In genomic region chr15:73448158-73448758, GRCh38 we compare ENCODE assay signal across 11 cellular contexts. TPM values are rescaled to one million over a fixed set of nuclear protein-coding genes. Genes with fewer than 3 reads are reported as not detected.
DNase-seq lines count a peak whose midpoint lies in the region; ATAC-seq, FAIRE-seq and TF ChIP-seq lines count a peak whose summit lies in the region.
"Not testable (repeated sequence)": the region's sequence is repeated elsewhere in the genome, so short reads cannot be mapped to it uniquely, and the experiment has no call there.
"Had no signal": no experiment of that assay in that cellular context is flagged by ENCODE, and none has a peak within 500 bp of the region (broad histone marks: within the 10 kb centered on the region; RNA-seq: fewer than 3 reads in every experiment).

No MANE protein-coding gene starts in this region.

- intact Hi-C loops in activated CD4-positive, alpha-beta memory T cell treated with anti-CD3 and anti-CD28 coated beads for 36 hours (cut with micrococcal nuclease); left lung (cut with DNase I); stomach (cut with DNase I; ENCODE audit: low total_unique reads): not testable (repeated sequence)

- H4K20me1 ChIP-seq in H1 (replicated peaks in 1 of 2; ENCODE audit: control insufficient read depth in 1 of 2, insufficient read depth in 2 of 2, low read length in 2 of 2), result not testable (repeated sequence)

- H3K4me2 ChIP-seq in H1 (ENCODE audit: insufficient read depth in 1 of 2, low read depth in 2 of 2, low read length in 2 of 2), result not testable (repeated sequence)

- not testable (repeated sequence) for H4K91ac ChIP-seq in H1 (replicated peaks; ENCODE audit: insufficient read length, low read length)

- peak in 1 of 5 donors; percentile 11 for DNase-seq in CD8-positive, alpha-beta memory T cell
- DNase-seq in HT-29 (ENCODE audit: low spot score) (peak; percentile 84), RPMI8226 (peak; percentile 54), left lung (peak in 1 of 2 donors; percentile 61), stomach (peak; percentile 61)
- peak; percentile 29 for DNase-seq in activated CD4-positive, alpha-beta memory T cell treated with anti-CD3 and anti-CD28 coated beads for 36 hours
- peak; percentile 64 for DNase-seq in activated effector memory CD4-positive, alpha-beta T cell treated with anti-CD3 and anti-CD28 coated beads, Interleukin-2, amount 50 U/mL, for 16 hours
- not testable (repeated sequence) for DNase-seq in H1 (ENCODE audit: low read depth in 1 of 2, low spot score in 2 of 2)

- H3K27me3 ChIP-seq in CD8-positive, alpha-beta memory T cell (ENCODE audit: insufficient read depth, low read length, poor library complexity, severe bottlenecking); H1 (replicated peaks in 1 of 4; ENCODE audit: control insufficient read depth in 3 of 4, extremely low read depth in 1 of 4, insufficient read depth in 3 of 4, low read length in 3 of 4); left lung; stomach: not testable (repeated sequence)

- TF ChIP-seq EP300 in H1 (IDR thresholded peaks at IDR 0.05; ENCODE audit: borderline replicate concordance in 1 of 2, low read depth in 2 of 2, low read length in 2 of 2); stomach (IDR thresholded peaks at IDR 0.05): not testable (repeated sequence)

- not testable (repeated sequence) for H2BK20ac ChIP-seq in H1 (ENCODE audit: low read length)

- H2BK120ac ChIP-seq in H1 (replicated peaks; ENCODE audit: low read depth, low read length), result not testable (repeated sequence)

- H3K4me3 Mint-ChIP-seq in CD8-positive, alpha-beta memory T cell, result peak overlapping the region in 4 of 7 donors; percentile 30 to 51 (median 32)
- not testable (repeated sequence) for H3K4me3 Mint-ChIP-seq in activated CD4-positive, alpha-beta memory T cell treated with anti-CD3 and anti-CD28 coated beads for 36 hours

- peak overlapping the region in 4 of 8 donors; percentile 39 to 90 (median 46) for H3K27ac Mint-ChIP-seq in CD8-positive, alpha-beta memory T cell
- not testable (repeated sequence) for H3K27ac Mint-ChIP-seq in activated CD4-positive, alpha-beta memory T cell treated with anti-CD3 and anti-CD28 coated beads for 36 hours

- H2BK5ac ChIP-seq in H1 (ENCODE audit: low read depth, low read length), result not testable (repeated sequence)

- H3K56ac ChIP-seq in H1 (replicated peaks; ENCODE audit: insufficient read length, low read depth, low read length), result not testable (repeated sequence)

- peak overlapping the region; percentile 92 for H2AFZ ChIP-seq in H1 (ENCODE audit: low read length)

- H3K23me2 ChIP-seq in H1 (ENCODE audit: low read depth, low read length), result not testable (repeated sequence)

- H3K36me3 Mint-ChIP-seq in CD8-positive, alpha-beta memory T cell, result peaks cover 0 to 29% (median 11%) of the 10 kb centered on the region in 3 donors
- H3K36me3 Mint-ChIP-seq in activated CD4-positive, alpha-beta memory T cell treated with anti-CD3 and anti-CD28 coated beads for 36 hours, result peaks cover 10% of the 10 kb centered on the region

- not testable (repeated sequence) for H3K18ac ChIP-seq in H1 (ENCODE audit: extremely low read depth, low read length)

- H3K14ac ChIP-seq in H1 (ENCODE audit: insufficient read length), result not testable (repeated sequence)

- H2BK15ac ChIP-seq in H1 (ENCODE audit: low read length), result not testable (repeated sequence)

- peak in 1 of 2 experiments; percentile 19; a peak in 1 of 4 replicates for TF ChIP-seq RAD21 in H1 (IDR thresholded peaks at IDR 0.05 in 1 of 2, conservative IDR thresholded peaks at IDR 0.05 in 1 of 2; ENCODE audit: low read depth in 2 of 2, low read length in 2 of 2)

- not testable (repeated sequence) for H3K4me3 ChIP-seq in CD8-positive, alpha-beta memory T cell (ENCODE audit: low read length); H1 (ENCODE audit: extremely low read depth in 1 of 4, insufficient read depth in 2 of 4, low read depth in 3 of 4, low read length in 4 of 4); left lung; stomach

- TF ChIP-seq POLR2A in H1 (IDR thresholded peaks at IDR 0.05; ENCODE audit: control extremely low read depth in 1 of 2, low read depth in 2 of 2, low read length in 2 of 2); stomach (IDR thresholded peaks at IDR 0.05): not testable (repeated sequence)

- H3K36me3 ChIP-seq in CD8-positive, alpha-beta memory T cell (ENCODE audit: insufficient read depth, low read length); H1 (ENCODE audit: control insufficient read depth in 2 of 4, insufficient read depth in 4 of 4, low read length in 3 of 4); left lung; stomach: not testable (repeated sequence)

- TF ChIP-seq CTCF in H1 (IDR thresholded peaks at IDR 0.05; ENCODE audit: control extremely low read depth in 1 of 3, insufficient read depth in 1 of 3, low read depth in 1 of 3, low read length in 3 of 3); left lung (IDR thresholded peaks at IDR 0.05); stomach (IDR thresholded peaks at IDR 0.05): not testable (repeated sequence)

- not testable (repeated sequence) for H3K79me2 ChIP-seq in H1 (ENCODE audit: control insufficient read depth in 1 of 2, insufficient read depth in 2 of 2, low read length in 2 of 2)

- H3K23ac ChIP-seq in H1 (ENCODE audit: insufficient read length), result not testable (repeated sequence)

- not testable (repeated sequence) for H2BK12ac ChIP-seq in H1 (ENCODE audit: low read depth, low read length)

- not testable (repeated sequence) for H3K9ac ChIP-seq in H1 (replicated peaks in 1 of 4; ENCODE audit: extremely low read depth in 1 of 4, low read depth in 3 of 4, low read length in 3 of 4)

- WGBS in H1 (ENCODE audit: extremely low coverage in 1 of 2, insufficient coverage in 1 of 2, insufficient read length in 1 of 2, insufficient replicate concordance in 2 of 2, low coverage in 1 of 2, low lambda C conversion rate in 2 of 2, missing lambda C conversion rate in 1 of 2), 2 experiments, result 84% methylated on average over 4 of the region's 5 CpGs; no CpG with 5 or more reads in 1 of the 2 experiments
- WGBS in stomach, 5 donors, result 42 to 55% (median 44%) methylated on average over 4 to 5 of the region's 5 CpGs

- not testable (repeated sequence) for H4K5ac ChIP-seq in H1 (ENCODE audit: insufficient read length, low read depth, low read length)

- H3K27me3 Mint-ChIP-seq in CD8-positive, alpha-beta memory T cell, result peaks cover 4 to 19% of the 10 kb centered on the region in 2 donors
- H3K27me3 Mint-ChIP-seq in activated CD4-positive, alpha-beta memory T cell treated with anti-CD3 and anti-CD28 coated beads for 36 hours, result not testable (repeated sequence)

- H3K4ac ChIP-seq in H1 (replicated peaks; ENCODE audit: insufficient read length, low read depth, low read length), result not testable (repeated sequence)

- FAIRE-seq in H1 (lab: Jason Lieb, UNC), result not testable (repeated sequence)

- not testable (repeated sequence) for H3K79me1 ChIP-seq in H1 (ENCODE audit: low read depth, low read length)

- POLR2A ChIA-PET in CD8-positive, alpha-beta memory T cell (lab: Charles Lee); activated CD4-positive, alpha-beta memory T cell treated with anti-CD3 and anti-CD28 coated beads for 36 hours (lab: Charles Lee); H1 (lab: Charles Lee; ENCODE audit: partially characterized antibody): not testable (repeated sequence)

- H3K9me3 Mint-ChIP-seq in CD8-positive, alpha-beta memory T cell, result peaks cover 28 to 51% (median 44%) of the 10 kb centered on the region in 5 donors
- peaks cover 29% of the 10 kb centered on the region for H3K9me3 Mint-ChIP-seq in activated CD4-positive, alpha-beta memory T cell treated with anti-CD3 and anti-CD28 coated beads for 36 hours

- peaks cover 18 to 26% (median 24%) of the 10 kb centered on the region in 3 donors for H3K4me1 Mint-ChIP-seq in CD8-positive, alpha-beta memory T cell
- peaks cover 14% of the 10 kb centered on the region for H3K4me1 Mint-ChIP-seq in activated CD4-positive, alpha-beta memory T cell treated with anti-CD3 and anti-CD28 coated beads for 36 hours (ENCODE audit: low read depth)

- not testable (repeated sequence) for H2AK5ac ChIP-seq in H1 (ENCODE audit: low read depth, low read length)

- not testable (repeated sequence) for H3K27ac ChIP-seq in CD8-positive, alpha-beta memory T cell (ENCODE audit: low read depth, low read length); H1 (ENCODE audit: low read depth, low read length); left lung; stomach

- not testable (repeated sequence) for H4K8ac ChIP-seq in H1 (ENCODE audit: extremely low read depth, insufficient read depth, low read length)

- CTCF ChIA-PET in CD8-positive, alpha-beta memory T cell (lab: Charles Lee), result interaction anchor here (0.6 kb wide), 1 partner anchor 188 kb away, joined by 3 read pairs; no protein-coding TSS in a partner anchor
- CTCF ChIA-PET in activated CD4-positive, alpha-beta memory T cell treated with anti-CD3 and anti-CD28 coated beads for 36 hours (lab: Charles Lee), result not testable (repeated sequence)
- CTCF ChIA-PET in H1 (lab: Charles Lee; ENCODE audit: partially characterized antibody), result interaction anchor here (1.0 to 1.1 kb wide), 2 partner anchors 9 to 16 kb away, joined by 3 to 5 read pairs; no protein-coding TSS in a partner anchor

- H3K9me3 ChIP-seq in CD8-positive, alpha-beta memory T cell (ENCODE audit: low read length); H1 (ENCODE audit: insufficient read depth in 2 of 2, low read depth in 1 of 2, low read length in 1 of 2); left lung; stomach: not testable (repeated sequence)

- peak; percentile 41 for ATAC-seq in left lung

- not testable (repeated sequence) for H3K4me1 ChIP-seq in CD8-positive, alpha-beta memory T cell (ENCODE audit: insufficient read depth, low read length); H1 (replicated peaks in 1 of 4; ENCODE audit: control insufficient read depth in 3 of 4, insufficient read depth in 4 of 4, low read length in 3 of 4); left lung; stomach

RNA-seq across cellular contexts. Expression of gene REC114, which starts 5.3 kb away (rescaled TPM):
- not detected for total RNA-seq in CD8-positive, alpha-beta memory T cell
- polyA plus RNA-seq in CD8-positive, alpha-beta memory T cell, result not detected
- not detected in 2 replicates for total RNA-seq in HT-29 (2014; rRNA removed; shearing (Covaris generic))
- not detected for total RNA-seq in activated CD4-positive, alpha-beta memory T cell treated with anti-CD3 and anti-CD28 coated beads for 36 hours
- total RNA-seq in H1 (2021; fragmentation: NEBNext Ultra II Directional; extraction: Animal tissue kit (Norgen Biotek cat#: 25700)), result not detected in 2 replicates
- polyA plus RNA-seq in H1 (2011; rRNA removed) (0.12 TPM in 1 of 2 replicates, not detected in the other), stomach (not detected)
- polyA plus RNA-seq in H1 (2011; cell fraction: cytosol; rRNA removed), result 0.10 TPM
- not detected for polyA plus RNA-seq in H1 (2011; cell fraction: nucleus; rRNA removed)
- polyA plus RNA-seq in H1 (2012, experiment 1 of 2), result not detected in 4 replicates
- polyA plus RNA-seq in H1 (2012, experiment 2 of 2), result not detected
- not detected for polyA plus RNA-seq in H1 (2013, experiment 1 of 2)
- not detected for polyA plus RNA-seq in H1 (2013, experiment 2 of 2)
- polyA minus RNA-seq in H1 (2011; rRNA and poly(A)+ RNA removed), result not detected in 2 replicates
- not detected for polyA minus RNA-seq in H1 (2011; cell fraction: cytosol; rRNA and poly(A)+ RNA removed)
- polyA minus RNA-seq in H1 (2011; cell fraction: nucleus; rRNA and poly(A)+ RNA removed), result not detected
- total RNA-seq in left lung (not detected), stomach (not detected)
- total RNA-seq: A673, Caco-2, H9 had no signal
